ENCODE assay signal across 6 cellular contexts in the genomic region with DNA sequence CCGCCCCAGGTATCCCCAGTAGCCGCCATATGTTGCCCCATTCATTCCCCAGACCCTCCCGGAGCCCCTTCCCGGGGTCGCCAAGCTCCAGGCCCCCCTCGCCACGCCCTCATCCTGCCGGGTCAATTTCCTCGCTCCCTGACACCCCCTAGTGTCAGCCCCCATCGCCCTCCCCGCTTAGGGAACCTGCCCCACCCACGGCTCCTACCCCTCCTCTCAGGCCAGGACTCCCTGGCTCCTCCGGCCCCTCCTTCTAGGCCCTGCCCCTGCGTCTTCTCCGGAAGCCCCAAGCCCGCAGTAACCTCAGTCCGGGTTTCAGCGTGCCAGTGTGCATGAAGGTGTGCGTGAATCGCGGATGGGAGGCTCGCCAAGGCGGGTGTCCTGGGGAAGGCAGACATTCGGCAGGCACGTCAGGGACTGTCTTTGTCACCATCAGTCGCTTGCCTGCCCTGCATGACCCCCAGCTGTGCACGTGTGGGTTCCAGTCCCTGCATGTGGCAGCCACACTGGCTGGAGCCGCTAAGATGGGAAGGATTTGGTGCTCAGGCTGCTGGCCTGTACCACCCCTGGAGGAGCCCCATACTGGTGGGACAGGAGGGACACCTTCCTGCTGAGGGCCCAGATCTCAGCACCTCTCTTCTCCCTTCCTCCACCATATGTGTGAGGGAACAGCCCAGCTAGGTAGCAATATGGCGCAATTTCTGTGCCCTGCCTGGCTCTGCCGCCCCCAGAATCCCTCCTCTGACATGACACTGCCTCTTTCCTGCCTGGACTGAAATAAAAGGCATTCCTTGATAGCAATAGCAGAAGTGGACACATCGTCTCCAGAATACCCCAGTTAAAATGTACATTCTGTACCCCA. TPM values are rescaled to one million over a fixed set of nuclear protein-coding genes. Genes with fewer than 3 reads are reported as not detected.
DNase-seq lines count a peak whose midpoint lies in the region; ATAC-seq and TF ChIP-seq lines count a peak whose summit lies in the region.

No MANE protein-coding gene starts in this region.

- no peaks in the 10 kb centered on the region for H3K9me3 ChIP-seq in suprapubic skin

- TF ChIP-seq CTCF in suprapubic skin (IDR thresholded peaks at IDR 0.05): no peak

- H3K36me3 ChIP-seq in suprapubic skin: no peaks in the 10 kb centered on the region

- WGBS in suprapubic skin: 13% methylated on average over 18 of the region's 31 CpGs

- peaks cover 15% of the 10 kb centered on the region for H3K4me1 ChIP-seq in suprapubic skin

- no peak for TF ChIP-seq EP300 in suprapubic skin (IDR thresholded peaks at IDR 0.05)

- in situ Hi-C loops in SK-MEL-5 (cut with HindIII; ENCODE audit: low pct_unique_long_range_greater_than_20kb, low sequenced_read_pairs): no loop called here

- intact Hi-C loops in Right ventricle myocardium superior (cut with DNase I): no loop called here

- H3K4me3 ChIP-seq in suprapubic skin: peak overlapping the region; percentile 52

- peaks cover 6% of the 10 kb centered on the region for H3K27me3 ChIP-seq in suprapubic skin

- no peak for TF ChIP-seq POLR2A in suprapubic skin (IDR thresholded peaks at IDR 0.05)

- DNase-seq in 8988T (peak; percentile 68), SK-MEL-5 (ENCODE audit: low read depth, low spot score) (peak; percentile 22), Right ventricle myocardium superior (no peak), suprapubic skin (ENCODE audit: low spot score in 2 of 2) (no peak)

- H3K27ac ChIP-seq in suprapubic skin: no peak overlapping the region

- peak; percentile 10 for ATAC-seq in GM21515 (IDR thresholded peaks at IDR 0.05; ENCODE audit: unreplicated experiment)
- peak; percentile 26 for ATAC-seq in Right ventricle myocardium superior (ENCODE audit: poor library complexity)
- no peak for ATAC-seq in HG03460 (IDR thresholded peaks at IDR 0.05; ENCODE audit: unreplicated experiment)

RNA-seq across cellular contexts. Expression of a gene that starts 0.7 kb away (rescaled TPM):
- 0.34 and 0.80 TPM in 2 replicates for total RNA-seq in SK-MEL-5 (2014; rRNA removed; shearing (Covaris generic))
- 0.65 and 0.84 TPM in 2 replicates for polyA plus RNA-seq in SK-MEL-5 (2015; cell fraction: cytosol; rRNA removed)
- 0.25 and 0.35 TPM in 2 replicates for polyA plus RNA-seq in SK-MEL-5 (2015; cell fraction: nucleus; rRNA removed)
- total RNA-seq in Right ventricle myocardium superior: 5.9 TPM
- under 1 TPM in 3 of 4 donors, not detected in 1; 0.04 to 0.21 (median 0.05) TPM for total RNA-seq in suprapubic skin

RNA-seq across cellular contexts. Expression of a gene that starts 7.9 kb away (rescaled TPM):
- total RNA-seq in SK-MEL-5 (2014; rRNA removed; shearing (Covaris generic)): not detected in 2 replicates
- not detected in 2 replicates for polyA plus RNA-seq in SK-MEL-5 (2015; cell fraction: cytosol; rRNA removed)
- polyA plus RNA-seq in SK-MEL-5 (2015; cell fraction: nucleus; rRNA removed): not detected in 2 replicates
- total RNA-seq in Right ventricle myocardium superior: not detected
- total RNA-seq in suprapubic skin: not detected

RNA-seq across cellular contexts. Expression of a gene that starts 18.0 kb away (rescaled TPM):
- 5.0 and 5.5 TPM in 2 replicates for total RNA-seq in SK-MEL-5 (2014; rRNA removed; shearing (Covaris generic))
- polyA plus RNA-seq in SK-MEL-5 (2015; cell fraction: cytosol; rRNA removed): 4.3 and 4.9 TPM in 2 replicates
- 51.2 and 53.9 TPM in 2 replicates for polyA plus RNA-seq in SK-MEL-5 (2015; cell fraction: nucleus; rRNA removed)
- total RNA-seq in Right ventricle myocardium superior: 155 TPM
- 10 to 100 TPM in 2 of 4 donors, 1 to 10 TPM in 2; 6.1 to 47.9 (median 10.9) TPM for total RNA-seq in suprapubic skin

RNA-seq across cellular contexts. Expression of a gene that starts 23.8 kb away (rescaled TPM):
- 39.7 and 41.8 TPM in 2 replicates for total RNA-seq in SK-MEL-5 (2014; rRNA removed; shearing (Covaris generic))
- polyA plus RNA-seq in SK-MEL-5 (2015; cell fraction: cytosol; rRNA removed): 17.3 and 27.5 TPM in 2 replicates
- 24.5 and 28.3 TPM in 2 replicates for polyA plus RNA-seq in SK-MEL-5 (2015; cell fraction: nucleus; rRNA removed)
- total RNA-seq in Right ventricle myocardium superior (7.9 TPM), suprapubic skin (10 to 100 TPM; 13.5 to 24.3 (median 18.9) TPM)

RNA-seq across cellular contexts. Expression of a gene that starts 35.2 kb away (rescaled TPM):
- total RNA-seq in SK-MEL-5 (2014; rRNA removed; shearing (Covaris generic)): 11.5 and 12.3 TPM in 2 replicates
- polyA plus RNA-seq in SK-MEL-5 (2015; cell fraction: cytosol; rRNA removed): 11.6 and 17.8 TPM in 2 replicates
- polyA plus RNA-seq in SK-MEL-5 (2015; cell fraction: nucleus; rRNA removed): 7.5 and 7.6 TPM in 2 replicates
- total RNA-seq in Right ventricle myocardium superior (56.2 TPM), suprapubic skin (1 to 10 TPM; 3.3 to 9.1 (median 6.1) TPM)

Comparison
In these comparisons a context has a peak if more than half of its experiments do, and no peak if none do; other contexts are left out.
1. DNase-seq: peak in 8988T (single experiment) and SK-MEL-5 (single experiment); none in Right ventricle myocardium superior (single experiment) and suprapubic skin (0 of 2).